1 cellular context compared by ENCODE assay signal in genomic region chr12:122206111-122206881, GRCh38.
TF ChIP-seq lines count a peak whose summit lies in the region.

No MANE protein-coding gene starts in this region.

TF ChIP-seq in SK-N-SH treated with all-trans-retinoic acid at 6 μM for 48 hours, 23 proteins besides CTCF, POLR2A, EP300 and RAD21 (continued from another document):
- TF ChIP-seq TSHZ2 (CRISPR knock-in tag; IDR thresholded peaks at IDR 0.05): no peak
- no peak for TF ChIP-seq CREB5 (CRISPR knock-in tag; IDR thresholded peaks at IDR 0.05; ENCODE audit: low read depth)
- no peak for TF ChIP-seq ZFP30 (CRISPR knock-in tag; IDR thresholded peaks at IDR 0.05)
- TF ChIP-seq ZNF70 (CRISPR knock-in tag; IDR thresholded peaks at IDR 0.05): no peak
